In genomic region chr6:36666726-36667591, GRCh38 we compare ENCODE assay signal across 1 cellular context.
TF ChIP-seq lines count a peak whose summit lies in the region.

No MANE protein-coding gene starts in this region.

TF ChIP-seq in HepG2, 621 proteins besides CTCF, POLR2A, EP300 and RAD21 (continued from another document and continues in another):
- TF ChIP-seq RFX3 (CRISPR knock-in tag; IDR thresholded peaks at IDR 0.05) (no peak; the same call in 1 of the 2 replicates), KDM3A (CRISPR knock-in tag; IDR thresholded peaks at IDR 0.05; ENCODE audit: low read depth) (peak; percentile 97), TOPORS (CRISPR knock-in tag; IDR thresholded peaks at IDR 0.05) (no peak), HOXA5 (CRISPR knock-in tag; IDR thresholded peaks at IDR 0.05) (peak; percentile 96), CCAR2 (optimal IDR thresholded peaks at IDR 0.05; ENCODE audit: low read depth, low read length) (no peak), ZC3H13 (CRISPR knock-in tag; IDR thresholded peaks at IDR 0.05) (no peak), HNF4A (CRISPR knock-in tag; IDR thresholded peaks at IDR 0.05) (peak; percentile 78), ZNF20 (CRISPR knock-in tag; IDR thresholded peaks at IDR 0.05) (no peak), ASH2L (IDR thresholded peaks at IDR 0.05; ENCODE audit: insufficient read length, low read depth, low read length) (peak; percentile 62), PHF21A (CRISPR knock-in tag; IDR thresholded peaks at IDR 0.05) (peak; percentile 96), MBNL3 (CRISPR knock-in tag; conservative IDR thresholded peaks at IDR 0.05) (no peak), ZNF282 (IDR thresholded peaks at IDR 0.05; ENCODE audit: partially characterized antibody) (no peak), SNRNP70 (IDR thresholded peaks at IDR 0.05; ENCODE audit: low read depth, low read length) (no peak), ZNF672 (CRISPR knock-in tag; IDR thresholded peaks at IDR 0.05) (no peak), SKIL (CRISPR knock-in tag; IDR thresholded peaks at IDR 0.05; ENCODE audit: borderline replicate concordance) (no peak), NR2F1 (CRISPR knock-in tag; IDR thresholded peaks at IDR 0.05) (peak in 1 of 2 experiments; percentile 54; a peak in 1 of 4 replicates), ZNF768 (CRISPR knock-in tag; IDR thresholded peaks at IDR 0.05) (peak; percentile 82), ZNF367 (CRISPR knock-in tag; IDR thresholded peaks at IDR 0.05; ENCODE audit: borderline replicate concordance) (no peak), BRD4 (CRISPR knock-in tag; IDR thresholded peaks at IDR 0.05) (peak; percentile 100), AKAP8 (CRISPR knock-in tag; IDR thresholded peaks at IDR 0.05) (peak; percentile 43; the same call in 1 of the 2 replicates), ZNF549 (CRISPR knock-in tag; IDR thresholded peaks at IDR 0.05) (no peak), PCBP2 (optimal IDR thresholded peaks at IDR 0.05; ENCODE audit: low read depth, low read length, poor library complexity, severe bottlenecking) (no peak), ZNF234 (CRISPR knock-in tag; conservative IDR thresholded peaks at IDR 0.05) (no peak), ARNT (IDR thresholded peaks at IDR 0.05) (no peak), ZNF121 (CRISPR knock-in tag; IDR thresholded peaks at IDR 0.05) (peak; percentile 81), GTF2F1 (IDR thresholded peaks at IDR 0.05; ENCODE audit: low read length) (no peak), ATRX (CRISPR knock-in tag; IDR thresholded peaks at IDR 0.05; ENCODE audit: borderline replicate concordance) (no peak), ZBTB33 (CRISPR knock-in tag; IDR thresholded peaks at IDR 0.05) (peak; percentile 80), ZNF567 (CRISPR knock-in tag; IDR thresholded peaks at IDR 0.05; ENCODE audit: borderline replicate concordance) (peak; percentile 97), ZNF598 (CRISPR knock-in tag; IDR thresholded peaks at IDR 0.05; ENCODE audit: borderline replicate concordance) (no peak), IRF1 (CRISPR knock-in tag; IDR thresholded peaks at IDR 0.05; ENCODE audit: low read depth) (no peak), MED8 (CRISPR knock-in tag; IDR thresholded peaks at IDR 0.05; ENCODE audit: insufficient replicate concordance) (peak; percentile 94), PHF20 (CRISPR knock-in tag; IDR thresholded peaks at IDR 0.05) (no peak), NFE2L2 (IDR thresholded peaks at IDR 0.05; ENCODE audit: low read length) (no peak), MTA1 (CRISPR knock-in tag; IDR thresholded peaks at IDR 0.05; ENCODE audit: borderline replicate concordance) (peak; percentile 91; the same call in 1 of the 2 replicates), ZKSCAN1 (IDR thresholded peaks at IDR 0.05; ENCODE audit: low read length) (no peak), NBN (conservative IDR thresholded peaks at IDR 0.05) (no peak), MTF2 (CRISPR knock-in tag; IDR thresholded peaks at IDR 0.05; ENCODE audit: borderline replicate concordance) (0 out of 2 replicates have a peak, but pooled peaks have one; percentile 64), ZNF280D (CRISPR knock-in tag; IDR thresholded peaks at IDR 0.05) (no peak; the same call in 1 of the 2 replicates), MNT (IDR thresholded peaks at IDR 0.05) (no peak), ZNF766 (CRISPR knock-in tag; IDR thresholded peaks at IDR 0.05; ENCODE audit: borderline replicate concordance) (no peak), HOXA9 (CRISPR knock-in tag; IDR thresholded peaks at IDR 0.05; ENCODE audit: borderline replicate concordance) (no peak), ZNF652 (CRISPR knock-in tag; IDR thresholded peaks at IDR 0.05; ENCODE audit: borderline replicate concordance, low read depth) (peak; percentile 85), CCDC6 (CRISPR knock-in tag; IDR thresholded peaks at IDR 0.05) (peak; percentile 82; the same call in 1 of the 2 replicates), ZSCAN20 (CRISPR knock-in tag; IDR thresholded peaks at IDR 0.05; ENCODE audit: borderline replicate concordance) (no peak)
- TF ChIP-seq, protein P1, sequence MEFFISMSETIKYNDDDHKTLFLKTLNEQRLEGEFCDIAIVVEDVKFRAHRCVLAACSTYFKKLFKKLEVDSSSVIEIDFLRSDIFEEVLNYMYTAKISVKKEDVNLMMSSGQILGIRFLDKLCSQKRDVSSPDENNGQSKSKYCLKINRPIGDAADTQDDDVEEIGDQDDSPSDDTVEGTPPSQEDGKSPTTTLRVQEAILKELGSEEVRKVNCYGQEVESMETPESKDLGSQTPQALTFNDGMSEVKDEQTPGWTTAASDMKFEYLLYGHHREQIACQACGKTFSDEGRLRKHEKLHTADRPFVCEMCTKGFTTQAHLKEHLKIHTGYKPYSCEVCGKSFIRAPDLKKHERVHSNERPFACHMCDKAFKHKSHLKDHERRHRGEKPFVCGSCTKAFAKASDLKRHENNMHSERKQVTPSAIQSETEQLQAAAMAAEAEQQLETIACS (CRISPR knock-in tag; IDR thresholded peaks at IDR 0.05) = no peak
- TF ChIP-seq, protein P2, sequence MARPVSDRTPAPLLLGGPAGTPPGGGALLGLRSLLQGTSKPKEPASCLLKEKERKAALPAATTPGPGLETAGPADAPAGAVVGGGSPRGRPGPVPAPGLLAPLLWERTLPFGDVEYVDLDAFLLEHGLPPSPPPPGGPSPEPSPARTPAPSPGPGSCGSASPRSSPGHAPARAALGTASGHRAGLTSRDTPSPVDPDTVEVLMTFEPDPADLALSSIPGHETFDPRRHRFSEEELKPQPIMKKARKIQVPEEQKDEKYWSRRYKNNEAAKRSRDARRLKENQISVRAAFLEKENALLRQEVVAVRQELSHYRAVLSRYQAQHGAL (CRISPR knock-in tag; IDR thresholded peaks at IDR 0.05; ENCODE audit: not compliant biosample characterization) = no peak
- TF ChIP-seq, protein P3, sequence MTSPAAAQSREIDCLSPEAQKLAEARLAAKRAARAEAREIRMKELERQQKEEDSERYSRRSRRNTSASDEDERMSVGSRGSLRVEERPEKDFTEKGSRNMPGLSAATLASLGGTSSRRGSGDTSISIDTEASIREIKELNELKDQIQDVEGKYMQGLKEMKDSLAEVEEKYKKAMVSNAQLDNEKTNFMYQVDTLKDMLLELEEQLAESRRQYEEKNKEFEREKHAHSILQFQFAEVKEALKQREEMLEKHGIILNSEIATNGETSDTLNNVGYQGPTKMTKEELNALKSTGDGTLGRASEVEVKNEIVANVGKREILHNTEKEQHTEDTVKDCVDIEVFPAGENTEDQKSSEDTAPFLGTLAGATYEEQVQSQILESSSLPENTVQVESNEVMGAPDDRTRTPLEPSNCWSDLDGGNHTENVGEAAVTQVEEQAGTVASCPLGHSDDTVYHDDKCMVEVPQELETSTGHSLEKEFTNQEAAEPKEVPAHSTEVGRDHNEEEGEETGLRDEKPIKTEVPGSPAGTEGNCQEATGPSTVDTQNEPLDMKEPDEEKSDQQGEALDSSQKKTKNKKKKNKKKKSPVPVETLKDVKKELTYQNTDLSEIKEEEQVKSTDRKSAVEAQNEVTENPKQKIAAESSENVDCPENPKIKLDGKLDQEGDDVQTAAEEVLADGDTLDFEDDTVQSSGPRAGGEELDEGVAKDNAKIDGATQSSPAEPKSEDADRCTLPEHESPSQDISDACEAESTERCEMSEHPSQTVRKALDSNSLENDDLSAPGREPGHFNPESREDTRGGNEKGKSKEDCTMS (CRISPR knock-in tag; conservative IDR thresholded peaks at IDR 0.05) = no peak
- TF ChIP-seq, protein P4, sequence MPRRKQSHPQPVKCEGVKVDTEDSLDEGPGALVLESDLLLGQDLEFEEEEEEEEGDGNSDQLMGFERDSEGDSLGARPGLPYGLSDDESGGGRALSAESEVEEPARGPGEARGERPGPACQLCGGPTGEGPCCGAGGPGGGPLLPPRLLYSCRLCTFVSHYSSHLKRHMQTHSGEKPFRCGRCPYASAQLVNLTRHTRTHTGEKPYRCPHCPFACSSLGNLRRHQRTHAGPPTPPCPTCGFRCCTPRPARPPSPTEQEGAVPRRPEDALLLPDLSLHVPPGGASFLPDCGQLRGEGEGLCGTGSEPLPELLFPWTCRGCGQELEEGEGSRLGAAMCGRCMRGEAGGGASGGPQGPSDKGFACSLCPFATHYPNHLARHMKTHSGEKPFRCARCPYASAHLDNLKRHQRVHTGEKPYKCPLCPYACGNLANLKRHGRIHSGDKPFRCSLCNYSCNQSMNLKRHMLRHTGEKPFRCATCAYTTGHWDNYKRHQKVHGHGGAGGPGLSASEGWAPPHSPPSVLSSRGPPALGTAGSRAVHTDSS (CRISPR knock-in tag; conservative IDR thresholded peaks at IDR 0.05) = 0 out of 2 replicates have a peak, but pooled peaks have one; percentile 82
- TF ChIP-seq, protein P5, sequence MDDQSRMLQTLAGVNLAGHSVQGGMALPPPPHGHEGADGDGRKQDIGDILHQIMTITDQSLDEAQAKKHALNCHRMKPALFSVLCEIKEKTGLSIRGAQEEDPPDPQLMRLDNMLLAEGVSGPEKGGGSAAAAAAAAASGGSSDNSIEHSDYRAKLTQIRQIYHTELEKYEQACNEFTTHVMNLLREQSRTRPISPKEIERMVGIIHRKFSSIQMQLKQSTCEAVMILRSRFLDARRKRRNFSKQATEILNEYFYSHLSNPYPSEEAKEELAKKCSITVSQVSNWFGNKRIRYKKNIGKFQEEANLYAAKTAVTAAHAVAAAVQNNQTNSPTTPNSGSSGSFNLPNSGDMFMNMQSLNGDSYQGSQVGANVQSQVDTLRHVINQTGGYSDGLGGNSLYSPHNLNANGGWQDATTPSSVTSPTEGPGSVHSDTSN (CRISPR knock-in tag; IDR thresholded peaks at IDR 0.05; ENCODE audit: borderline replicate concordance) = no peak
